In the genomic region with DNA sequence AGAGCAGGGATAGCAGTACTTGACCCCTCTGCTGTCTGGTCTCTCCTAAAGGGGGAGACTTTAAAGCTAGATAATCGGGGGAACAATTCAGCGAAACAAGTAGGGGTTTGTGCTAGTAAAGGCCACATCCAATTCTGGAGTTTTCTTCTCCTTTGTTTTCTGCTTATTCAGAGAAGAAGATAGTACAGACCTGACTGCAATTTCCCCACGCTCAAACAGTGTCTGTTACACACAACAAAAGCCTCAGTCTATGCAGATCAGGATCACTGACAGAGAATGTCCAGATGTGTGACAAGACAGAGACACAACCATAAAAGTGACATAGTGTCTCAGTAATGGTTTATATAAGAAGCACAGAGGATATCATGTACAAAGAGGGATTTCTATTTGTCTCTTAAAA, we compare ENCODE assay signal across 16 cellular contexts.
DNase-seq lines count a peak whose midpoint lies in the region; TF ChIP-seq lines count a peak whose summit lies in the region.
"Had no signal": no experiment of that assay in that cellular context is flagged by ENCODE, and none has a peak within 500 bp of the region (broad histone marks: within the 10 kb centered on the region; RNA-seq: fewer than 3 reads in every experiment).

No MANE protein-coding gene starts in this region.

- H3K4me3 ChIP-seq in DOHH2 (ENCODE audit: low read length) = peak overlapping the region; percentile 46
- H3K4me3 ChIP-seq in MM.1S (ENCODE audit: low read length) = peak overlapping the region; percentile 39; the same call in 1 of the 2 replicates
- H3K4me3 ChIP-seq in foreskin fibroblast (ENCODE audit: low read depth in 1 of 2, low read length in 2 of 2) = no peak overlapping the region
- H3K4me3 ChIP-seq: testis had no signal

- H3K27ac ChIP-seq in DOHH2 (ENCODE audit: low read depth, low read length) (no peak overlapping the region), MM.1S (ENCODE audit: low read length) (peak overlapping the region; percentile 15; the same call in 1 of the 2 replicates), cingulate gyrus (ENCODE audit: low read depth, low read length) (peak overlapping the region; percentile 78)
- H3K27ac ChIP-seq: testis, WERI-Rb-1 had no signal

- H3K27ac Mint-ChIP-seq in neural crest cell (ENCODE audit: unreplicated experiment) = peak overlapping the region; percentile 54
- H3K27ac Mint-ChIP-seq: CD8-positive, alpha-beta T cell had no signal

- no peaks in the 10 kb centered on the region for H3K36me3 Mint-ChIP-seq in neural crest cell (ENCODE audit: low read depth)
- H3K36me3 Mint-ChIP-seq: CD8-positive, alpha-beta T cell had no signal

- H3F3A ChIP-seq in DOHH2 (ENCODE audit: control insufficient read depth, insufficient read depth) (peaks cover 3% of the 10 kb centered on the region; the same call in 1 of the 2 replicates), MM.1S (ENCODE audit: insufficient read depth, low read length) (no peaks in the 10 kb centered on the region)

- H3K4me1 ChIP-seq in DOHH2 (ENCODE audit: control insufficient read depth, low read length) = peaks cover 29% of the 10 kb centered on the region
- no peaks in the 10 kb centered on the region for H3K4me1 ChIP-seq in MM.1S (ENCODE audit: low read length)
- H3K4me1 ChIP-seq: testis had no signal

- H3K9me3 Mint-ChIP-seq in neural crest cell = peaks cover 4% of the 10 kb centered on the region
- H3K9me3 Mint-ChIP-seq: activated T-helper 2 cell treated with anti-CD3 and anti-CD28 coated beads, Interferon-gamma antibody, Interleukin-2, Interleukin-4, amounts not matched to agents 10 μg/mL and 5 μg/mL and 100 μg/mL, durations not matched to agents 14 hours and 24 hours and 36 hours; nephron progenitor cell had no signal

- H3K4me2 ChIP-seq in DOHH2 (ENCODE audit: low read length) = peak overlapping the region; percentile 67
- peak overlapping the region; percentile 56; the same call in 1 of the 2 replicates for H3K4me2 ChIP-seq in MM.1S (ENCODE audit: low read depth, low read length)

- no peak overlapping the region for H3K9ac ChIP-seq in MM.1S (ENCODE audit: low read length)

- H3K4me1 Mint-ChIP-seq in neural crest cell = peaks cover 17% of the 10 kb centered on the region

- H3K4me3 Mint-ChIP-seq in neural crest cell = no peak overlapping the region
- H3K4me3 Mint-ChIP-seq: nephron progenitor cell had no signal

- H3K9me3 ChIP-seq in DOHH2 (ENCODE audit: control insufficient read depth, insufficient read depth, low read length) = peaks cover 5% of the 10 kb centered on the region; the same call in 1 of the 2 replicates
- no peaks in the 10 kb centered on the region for H3K9me3 ChIP-seq in MM.1S (replicated peaks; ENCODE audit: insufficient read depth, low read length)
- H3K9me3 ChIP-seq: testis had no signal

- H3K27me3 ChIP-seq in DOHH2 (ENCODE audit: control insufficient read depth, low read length) = 0 out of 2 replicates have a peak, but pooled peaks cover 3% of the 10 kb centered on the region
- H3K27me3 ChIP-seq in MM.1S (replicated peaks; ENCODE audit: insufficient read depth, low read length) = no peaks in the 10 kb centered on the region
- H3K27me3 ChIP-seq: testis had no signal

- H3K79me2 ChIP-seq in DOHH2 (ENCODE audit: control insufficient read depth, low read length) (no peaks in the 10 kb centered on the region), MM.1S (ENCODE audit: low read length) (no peaks in the 10 kb centered on the region)

- no peaks in the 10 kb centered on the region for H3K9me2 ChIP-seq in DOHH2 (replicated peaks; ENCODE audit: control insufficient read depth, low read length)
- H3K9me2 ChIP-seq in MM.1S (replicated peaks; ENCODE audit: insufficient read depth, low read length) = no peaks in the 10 kb centered on the region

- H4K20me1 ChIP-seq in DOHH2 (ENCODE audit: control insufficient read depth, insufficient read depth, low read depth, low read length) (no peaks in the 10 kb centered on the region), MM.1S (ENCODE audit: insufficient read depth, low read length) (no peaks in the 10 kb centered on the region)

- no peak for TF ChIP-seq CTCF in DOHH2 (IDR thresholded peaks at IDR 0.05; ENCODE audit: low read depth, low read length, poor library complexity, severe bottlenecking)
- TF ChIP-seq CTCF in MM.1S (IDR thresholded peaks at IDR 0.05; ENCODE audit: low read length) = no peak
- TF ChIP-seq CTCF in neural crest cell (conservative IDR thresholded peaks at IDR 0.05) = no peak
- TF ChIP-seq CTCF in foreskin fibroblast (IDR thresholded peaks at IDR 0.05; ENCODE audit: low read depth, low read length) = no peak

- H3K36me3 ChIP-seq in DOHH2 (ENCODE audit: control insufficient read depth, low read length) (no peaks in the 10 kb centered on the region), MM.1S (replicated peaks; ENCODE audit: insufficient read depth, low read length) (no peaks in the 10 kb centered on the region)
- H3K36me3 ChIP-seq: WERI-Rb-1 had no signal

- peaks cover 12% of the 10 kb centered on the region for H3K27me3 Mint-ChIP-seq in neural crest cell (ENCODE audit: low read depth)

- H2AFZ ChIP-seq in MM.1S (ENCODE audit: low read length) = peak overlapping the region; percentile 56

- DNase-seq in MM.1S (no peak), neural crest cell (ENCODE audit: low read depth, low spot score) (no peak), middle frontal gyrus (ENCODE audit: extremely low spot score, low spot score) (no peak), glomerular visceral epithelial cell (ENCODE audit: extremely low spot score) (no peak), foreskin fibroblast (no peak)
- no peak for DNase-seq in activated CD8-positive, alpha-beta memory T cell treated with anti-CD3 and anti-CD28 coated beads, Interleukin-2, amount 50 U/mL, for 4 hours
- DNase-seq: CD8-positive, alpha-beta T cell; effector CD8-positive, alpha-beta T cell; Kasumi-1; nephron progenitor cell; SIG-M5; testis; WERI-Rb-1 had no signal

Comparison
In these comparisons a context has a peak if more than half of its experiments do, and no peak if none do; other contexts are left out.
1. H3K4me3 ChIP-seq: peak in DOHH2 (single experiment) and MM.1S (single experiment); none in foreskin fibroblast (0 of 2).